8 cellular contexts compared by ENCODE assay signal in the genomic region with DNA sequence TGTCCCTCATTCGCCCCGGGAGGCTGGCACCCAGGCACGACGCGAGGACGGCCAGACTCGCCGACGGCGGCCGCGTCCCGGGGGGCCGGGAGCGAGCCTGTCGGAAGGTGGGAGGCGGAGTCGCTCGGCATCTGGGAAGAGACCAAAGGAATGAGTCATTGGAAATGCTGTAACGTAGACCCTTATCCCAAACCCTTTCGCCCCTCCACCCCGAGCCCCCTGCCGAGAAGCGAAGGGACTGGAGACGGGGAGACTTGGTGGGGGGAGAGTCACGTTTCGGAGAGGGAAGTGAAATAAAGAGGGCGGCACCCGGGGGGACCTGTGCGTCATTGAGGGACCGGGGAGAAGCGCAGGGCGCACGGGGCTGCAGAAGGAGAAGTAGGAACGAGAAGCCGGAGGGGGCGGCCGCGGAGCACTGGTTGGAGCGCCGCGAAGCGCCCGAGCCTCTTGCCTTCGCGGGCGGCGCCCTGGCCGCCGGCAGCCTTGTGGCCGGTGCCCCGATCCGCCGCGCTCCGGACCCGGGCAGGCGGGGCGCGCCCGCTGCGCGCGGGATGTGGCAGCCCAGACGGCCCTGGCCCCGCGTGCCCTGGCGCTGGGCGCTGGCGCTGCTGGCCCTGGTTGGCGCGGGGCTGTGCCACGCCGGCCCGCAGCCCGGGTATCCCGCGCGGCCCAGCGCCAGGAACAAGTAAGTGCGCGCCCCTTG. TPM values are rescaled to one million over a fixed set of nuclear protein-coding genes. Genes with fewer than 3 reads are reported as not detected.
DNase-seq lines count a peak whose midpoint lies in the region; ATAC-seq and TF ChIP-seq lines count a peak whose summit lies in the region.

A gene (plus strand): TSS at position 369 of the 703 bp plus-strand sequence. CDS start 183 bp downstream, at position 552.

- H3K4me1 Mint-ChIP-seq in activated B cell treated with CpG ODN at 0.5 μM for 24 hours, result peaks cover 52% of the 10 kb centered on the region

- peaks cover 17% of the 10 kb centered on the region for H3K36me3 Mint-ChIP-seq in activated B cell treated with CpG ODN at 0.5 μM for 24 hours (ENCODE audit: low read depth)

- H3K27ac ChIP-seq in ectodermal cell (ENCODE audit: insufficient read depth, low read depth, low read length, poor library complexity, severe bottlenecking) (no peak within 1 kb of the TSS), subcutaneous abdominal adipose tissue (ENCODE audit: low read depth, low read length) (peak within 1 kb of the TSS; percentile 65)

- H3K4me3 Mint-ChIP-seq in activated B cell treated with CpG ODN at 0.5 μM for 24 hours, result peak within 1 kb of the TSS; percentile 96

- H3K27me3 ChIP-seq in ectodermal cell (ENCODE audit: control insufficient read depth, insufficient read depth, low read length, poor library complexity, severe bottlenecking) (peaks cover 61% of the 10 kb centered on the region), subcutaneous abdominal adipose tissue (ENCODE audit: control insufficient read depth in 5 of 5, insufficient read depth in 4 of 5, low read length in 5 of 5) (peaks cover 0 to 30% (median 13%) of the 10 kb centered on the region in 5 donors)

- peak; percentile 44 for ATAC-seq in HG02840 (IDR thresholded peaks at IDR 0.05; ENCODE audit: low FRiP score, unreplicated experiment)
- ATAC-seq in activated B cell treated with CpG ODN at 0.5 μM for 24 hours (ENCODE audit: low read depth), result peak; percentile 81

- no peaks in the 10 kb centered on the region for H3K36me3 ChIP-seq in ectodermal cell (ENCODE audit: control insufficient read depth, insufficient read depth, low read length)
- H3K36me3 ChIP-seq in subcutaneous abdominal adipose tissue (ENCODE audit: control insufficient read depth in 5 of 5, insufficient read depth in 5 of 5, low read length in 5 of 5), result no peaks in the 10 kb centered on the region

- TF ChIP-seq CTCF in activated B cell treated with CpG ODN at 0.5 μM for 24 hours (IDR thresholded peaks at IDR 0.05), result no peak

- H3K4me1 ChIP-seq in ectodermal cell (ENCODE audit: control insufficient read depth, insufficient read depth, low read length), result peaks cover 7% of the 10 kb centered on the region
- peaks cover 0 to 45% (median 23%) of the 10 kb centered on the region in 5 donors for H3K4me1 ChIP-seq in subcutaneous abdominal adipose tissue (ENCODE audit: control insufficient read depth in 5 of 5, insufficient read depth in 5 of 5, low read length in 5 of 5)

- H3K4me3 ChIP-seq in ectodermal cell (ENCODE audit: insufficient read depth, low read depth, low read length) (peak within 1 kb of the TSS; percentile 50), subcutaneous abdominal adipose tissue (ENCODE audit: low read depth in 1 of 5, low read length in 5 of 5) (peak within 1 kb of the TSS; percentile 67 to 75 (median 72))

- POLR2A ChIA-PET in activated B cell treated with CpG ODN at 0.5 μM for 24 hours (lab: Charles Lee), result interaction anchor here (0.6 to 2.8 kb wide), 33 partner anchors 9 to 605 kb away, joined by 3 to 24 read pairs (median 4); a partner anchor contains a TSS

- no peaks in the 10 kb centered on the region for H3K9me3 ChIP-seq in ectodermal cell (ENCODE audit: control insufficient read depth, low read length)
- no peaks in the 10 kb centered on the region for H3K9me3 ChIP-seq in subcutaneous abdominal adipose tissue (ENCODE audit: control insufficient read depth in 5 of 5, low read length in 5 of 5)

- peak within 1 kb of the TSS; percentile 1 to 71 (median 67) for H3K9ac ChIP-seq in subcutaneous abdominal adipose tissue (ENCODE audit: low read length in 5 of 5)

- CTCF ChIA-PET in activated B cell treated with CpG ODN at 0.5 μM for 24 hours (lab: Charles Lee), result interaction anchor here (1.0 kb wide), 1 partner anchor 66 kb away, joined by 4 read pairs; no protein-coding TSS in a partner anchor

- DNase-seq in ELF-1 (ENCODE audit: low read depth, low spot score), result peak; percentile 92
- peak; percentile 87 for DNase-seq in activated B cell treated with CpG ODN at 0.5 μM for 24 hours
- DNase-seq in mesenteric fat pad (ENCODE audit: low spot score), result peak; percentile 94
- no peak for DNase-seq in NCI-H2107 (lab: John Stamatoyannopoulos, UW)
- DNase-seq in cerebellum (ENCODE audit: low spot score), result no peak

- intact Hi-C loops in activated B cell treated with CpG ODN at 0.5 μM for 24 hours (cut with micrococcal nuclease), result loop anchor here (1.0 to 5.0 kb wide), 12 partner anchors 36 to 741 kb away; a partner anchor contains a TSS

- 1% methylated on average over 82 of the region's 82 CpGs for WGBS in ectodermal cell, 2 experiments

- peaks cover 8% of the 10 kb centered on the region for H3K27me3 Mint-ChIP-seq in activated B cell treated with CpG ODN at 0.5 μM for 24 hours

- no peaks in the 10 kb centered on the region for H3K9me3 Mint-ChIP-seq in activated B cell treated with CpG ODN at 0.5 μM for 24 hours

- peak within 1 kb of the TSS; percentile 94 for H3K27ac Mint-ChIP-seq in activated B cell treated with CpG ODN at 0.5 μM for 24 hours

RNA-seq across cellular contexts. Expression of the gene that starts here (rescaled TPM):
- total RNA-seq in activated B cell treated with CpG ODN at 0.5 μM for 24 hours, result 73.0 and 80.9 TPM in 2 replicates
- 7.4 TPM for polyA plus RNA-seq in ectodermal cell (2013, experiment 1 of 4)
- polyA plus RNA-seq in ectodermal cell (2013, experiment 2 of 4), result 10.4 TPM
- 10.7 TPM for polyA plus RNA-seq in ectodermal cell (2013, experiment 3 of 4)
- 10.3 TPM for polyA plus RNA-seq in ectodermal cell (2013, experiment 4 of 4)
- total RNA-seq in mesenteric fat pad, result 37.2 TPM
- 4.7 TPM for total RNA-seq in cerebellum

Comparison
In these comparisons a context has a peak if more than half of its experiments do, and no peak if none do; other contexts are left out.
1. DNase-seq: peak in ELF-1 (single experiment), activated B cell treated with CpG ODN at 0.5 μM for 24 hours (single experiment) and mesenteric fat pad (single experiment); none in NCI-H2107 (single experiment) and cerebellum (single experiment).